ENCODE assay signal across 9 cellular contexts in the genomic region with DNA sequence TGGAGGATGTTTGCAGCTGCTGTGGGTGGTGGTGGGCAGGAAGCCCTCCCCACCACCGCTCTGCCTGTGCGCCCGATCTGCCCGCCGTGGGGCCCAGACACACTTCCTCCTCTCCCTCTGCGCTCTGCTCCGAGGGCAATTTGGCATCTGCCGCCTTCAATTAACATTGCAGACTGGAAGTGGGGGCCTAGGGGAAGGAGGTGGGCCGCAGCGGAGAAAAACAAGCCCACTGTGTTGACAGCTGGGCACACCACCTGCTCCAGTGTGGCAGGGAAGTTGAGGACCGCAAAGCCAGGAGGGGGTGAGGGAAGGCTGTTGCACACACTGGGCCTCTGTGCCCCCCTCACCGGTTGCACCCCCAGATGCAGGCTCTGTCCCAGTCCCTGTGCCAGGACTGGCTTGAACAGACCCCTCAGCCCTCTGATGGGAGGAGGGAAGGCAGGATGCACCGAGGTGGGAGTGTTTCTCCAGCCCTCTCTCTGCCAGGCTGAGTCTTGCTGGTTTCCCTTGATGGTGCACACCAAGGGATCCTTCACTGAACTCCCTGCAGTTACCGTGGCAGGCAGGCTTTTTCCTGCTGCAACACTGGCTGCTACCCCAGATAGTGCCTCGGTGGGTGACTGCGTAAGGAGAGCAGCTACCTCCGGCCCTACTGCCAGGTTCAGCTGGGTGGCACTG.
A peak's percentile ranks its signal among the peaks of the same experiment; 100 is the strongest.
DNase-seq lines count a peak whose midpoint lies in the region; ATAC-seq and TF ChIP-seq lines count a peak whose summit lies in the region.
"Had no signal": no experiment of that assay in that cellular context is flagged by ENCODE, and none has a peak within 500 bp of the region (broad histone marks: within the 10 kb centered on the region; RNA-seq: fewer than 3 reads in every experiment).

No MANE protein-coding gene starts in this region.

- H3K36me3 Mint-ChIP-seq in nephron progenitor cell (ENCODE audit: low read depth) = no peaks in the 10 kb centered on the region
- H3K36me3 Mint-ChIP-seq in chondrocyte (ENCODE audit: low read depth) = peaks cover 3% of the 10 kb centered on the region

- H3K4me3 Mint-ChIP-seq in nephron progenitor cell (no peak overlapping the region), chondrocyte (ENCODE audit: unreplicated experiment) (no peak overlapping the region)

- intact Hi-C loops in Right ventricle myocardium inferior (cut with DNase I) = no loop called here
- intact Hi-C loops in cardiac septum (cut with DNase I) = no loop called here

- H3K4me1 Mint-ChIP-seq in nephron progenitor cell (peaks cover 38% of the 10 kb centered on the region), chondrocyte (ENCODE audit: low read depth) (peaks cover 10% of the 10 kb centered on the region)

- ATAC-seq in Right ventricle myocardium inferior (no peak), HG03097 (IDR thresholded peaks at IDR 0.05; ENCODE audit: low FRiP score, unreplicated experiment) (no peak)

- H3K27ac Mint-ChIP-seq in nephron progenitor cell = no peak overlapping the region
- H3K27ac Mint-ChIP-seq in chondrocyte (ENCODE audit: unreplicated experiment) = no peak overlapping the region

- TF ChIP-seq CTCF in nephron progenitor cell (IDR thresholded peaks at IDR 0.05) = no peak
- no peak for TF ChIP-seq CTCF in chondrocyte (IDR thresholded peaks at IDR 0.05)

- H3K27me3 Mint-ChIP-seq in nephron progenitor cell (ENCODE audit: low read depth, poor library complexity) (peaks cover 22% of the 10 kb centered on the region), chondrocyte (ENCODE audit: low read depth) (peaks cover 19% of the 10 kb centered on the region)

- H3K9me3 Mint-ChIP-seq in nephron progenitor cell = no peaks in the 10 kb centered on the region
- no peaks in the 10 kb centered on the region for H3K9me3 Mint-ChIP-seq in chondrocyte (ENCODE audit: low read depth)

- DNase-seq in Right ventricle myocardium inferior (ENCODE audit: missing footprints) (peak; percentile 68), cardiac septum (ENCODE audit: low spot score) (no peak), germinal center (ENCODE audit: low spot score) (peak; percentile 82), NCI-H2029 (lab: John Stamatoyannopoulos, UW) (no peak), nephron progenitor cell (no peak), chondrocyte (ENCODE audit: low spot score) (no peak)
- DNase-seq in activated CD4-positive, CD25-positive, alpha-beta regulatory T cell treated with anti-CD3 and anti-CD28 coated beads, Interleukin-2, amount 50 U/mL, for 72 hours = peak; percentile 48
- DNase-seq: occipital lobe had no signal

Comparison
In these comparisons a context has a peak if more than half of its experiments do, and no peak if none do; other contexts are left out.
1. DNase-seq: peak in Right ventricle myocardium inferior (single experiment), activated CD4-positive, CD25-positive, alpha-beta regulatory T cell treated with anti-CD3 and anti-CD28 coated beads, Interleukin-2, amount 50 U/mL, for 72 hours (single experiment) and germinal center (single experiment); none in cardiac septum (single experiment), NCI-H2029 (single experiment), nephron progenitor cell (single experiment) and chondrocyte (single experiment).